Comparison of ENCODE assay signal across 13 cellular contexts in the genomic region with DNA sequence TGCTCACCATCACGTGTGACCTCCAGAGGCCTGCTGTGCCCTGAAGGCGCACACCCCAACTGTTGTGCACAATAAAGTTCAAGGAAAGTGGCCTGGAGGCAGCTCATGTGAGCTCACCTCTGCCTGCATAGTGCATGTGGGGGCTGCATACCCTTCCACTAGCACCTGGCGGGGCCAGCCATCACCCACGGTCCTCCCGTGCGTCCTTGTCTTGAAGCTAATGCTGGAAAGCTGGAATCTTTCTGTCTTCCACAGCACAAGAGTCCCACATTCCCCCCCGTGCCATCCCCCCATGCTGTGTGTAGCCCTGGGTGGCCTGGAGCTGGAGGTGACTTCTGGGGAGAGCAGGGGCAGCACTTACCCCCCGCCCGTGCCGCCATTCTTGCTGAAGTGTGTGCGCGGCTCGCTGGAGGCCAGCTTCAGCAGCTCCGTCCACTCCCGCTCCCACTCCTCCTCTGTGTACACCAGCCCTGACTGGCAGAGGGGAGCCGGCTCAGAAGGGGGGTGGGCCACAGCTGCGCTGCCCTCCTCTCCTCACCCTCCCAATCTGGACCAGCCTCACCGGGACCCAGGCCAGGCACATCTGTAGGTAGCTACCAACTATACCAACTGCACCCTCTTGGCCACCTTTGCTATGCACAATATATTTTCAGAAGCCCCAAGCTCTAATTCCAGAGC.
DNase-seq lines count a peak whose midpoint lies in the region.
"Had no signal": no experiment of that assay in that cellular context is flagged by ENCODE, and none has a peak within 500 bp of the region (broad histone marks: within the 10 kb centered on the region; RNA-seq: fewer than 3 reads in every experiment).

No MANE protein-coding gene starts in this region.

- intact Hi-C loops in posterior vena cava (cut with DNase I), result no loop called here

- DNase-seq in activated effector memory CD4-positive, alpha-beta T cell treated with anti-CD3 and anti-CD28 coated beads, Interleukin-2, amount 50 U/mL, for 16 hours, result peak; percentile 50
- DNase-seq in activated effector memory CD4-positive, alpha-beta T cell treated with Interleukin-2 at 50 U/mL for 16 hours, result no peak
- DNase-seq in mucosa of gallbladder (ENCODE audit: low spot score) (peak; percentile 7), posterior vena cava (ENCODE audit: low spot score) (peak; percentile 82), NCI-H1105 (lab: John Stamatoyannopoulos, UW) (no peak)
- no peak for DNase-seq in activated naive CD4-positive, alpha-beta T cell (lab: John Stamatoyannopoulos, UW)
- DNase-seq: Caco-2; CD4-positive, CD25-positive, alpha-beta regulatory T cell; DMS153; DND-41; GM23248; H7; HCEC 1CT had no signal

Comparison
In these comparisons a context has a peak if more than half of its experiments do, and no peak if none do; other contexts are left out.
1. DNase-seq: peak in activated effector memory CD4-positive, alpha-beta T cell treated with anti-CD3 and anti-CD28 coated beads, Interleukin-2, amount 50 U/mL, for 16 hours (single experiment), mucosa of gallbladder (single experiment) and posterior vena cava (single experiment); none in activated effector memory CD4-positive, alpha-beta T cell treated with Interleukin-2 at 50 U/mL for 16 hours (single experiment), activated naive CD4-positive, alpha-beta T cell (0 of 4) and NCI-H1105 (single experiment).